Comparison of ENCODE assay signal across 1 cellular context in the genomic region with DNA sequence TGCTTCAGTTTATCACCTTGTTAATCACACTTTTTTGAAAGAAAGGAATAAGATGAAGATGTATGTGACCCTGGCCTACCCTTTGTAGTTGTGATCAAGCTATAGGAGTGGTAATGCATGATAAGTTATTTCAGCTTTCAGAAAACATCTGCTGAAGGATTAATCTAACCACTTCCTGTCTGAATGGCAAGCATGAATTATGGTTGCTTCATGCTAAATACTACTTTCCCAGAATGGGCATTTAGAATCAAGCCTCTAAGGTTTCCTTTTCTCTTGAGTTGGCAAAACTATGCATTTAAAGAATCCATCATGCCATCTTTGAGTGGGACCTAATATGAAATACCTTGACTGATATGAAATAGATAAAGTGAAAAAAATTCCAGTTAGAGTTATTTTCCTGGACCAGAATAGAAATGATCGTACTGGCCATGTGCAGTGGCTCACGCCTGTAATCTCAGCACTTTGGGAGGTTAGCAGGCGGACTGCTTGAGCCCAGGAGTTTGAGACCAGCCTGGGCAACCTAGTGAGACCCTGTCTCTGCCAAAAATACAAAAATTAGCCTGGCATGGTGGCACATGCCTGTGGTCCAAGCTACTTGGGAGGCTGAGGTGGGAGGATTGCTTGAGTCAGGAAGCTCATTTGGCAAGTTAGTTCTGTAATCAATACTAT.
TF ChIP-seq lines count a peak whose summit lies in the region.

No MANE protein-coding gene starts in this region.

TF ChIP-seq in GM12878, 131 proteins besides CTCF, POLR2A, EP300 and RAD21 (continued from another document):
- TF ChIP-seq, protein P1, sequence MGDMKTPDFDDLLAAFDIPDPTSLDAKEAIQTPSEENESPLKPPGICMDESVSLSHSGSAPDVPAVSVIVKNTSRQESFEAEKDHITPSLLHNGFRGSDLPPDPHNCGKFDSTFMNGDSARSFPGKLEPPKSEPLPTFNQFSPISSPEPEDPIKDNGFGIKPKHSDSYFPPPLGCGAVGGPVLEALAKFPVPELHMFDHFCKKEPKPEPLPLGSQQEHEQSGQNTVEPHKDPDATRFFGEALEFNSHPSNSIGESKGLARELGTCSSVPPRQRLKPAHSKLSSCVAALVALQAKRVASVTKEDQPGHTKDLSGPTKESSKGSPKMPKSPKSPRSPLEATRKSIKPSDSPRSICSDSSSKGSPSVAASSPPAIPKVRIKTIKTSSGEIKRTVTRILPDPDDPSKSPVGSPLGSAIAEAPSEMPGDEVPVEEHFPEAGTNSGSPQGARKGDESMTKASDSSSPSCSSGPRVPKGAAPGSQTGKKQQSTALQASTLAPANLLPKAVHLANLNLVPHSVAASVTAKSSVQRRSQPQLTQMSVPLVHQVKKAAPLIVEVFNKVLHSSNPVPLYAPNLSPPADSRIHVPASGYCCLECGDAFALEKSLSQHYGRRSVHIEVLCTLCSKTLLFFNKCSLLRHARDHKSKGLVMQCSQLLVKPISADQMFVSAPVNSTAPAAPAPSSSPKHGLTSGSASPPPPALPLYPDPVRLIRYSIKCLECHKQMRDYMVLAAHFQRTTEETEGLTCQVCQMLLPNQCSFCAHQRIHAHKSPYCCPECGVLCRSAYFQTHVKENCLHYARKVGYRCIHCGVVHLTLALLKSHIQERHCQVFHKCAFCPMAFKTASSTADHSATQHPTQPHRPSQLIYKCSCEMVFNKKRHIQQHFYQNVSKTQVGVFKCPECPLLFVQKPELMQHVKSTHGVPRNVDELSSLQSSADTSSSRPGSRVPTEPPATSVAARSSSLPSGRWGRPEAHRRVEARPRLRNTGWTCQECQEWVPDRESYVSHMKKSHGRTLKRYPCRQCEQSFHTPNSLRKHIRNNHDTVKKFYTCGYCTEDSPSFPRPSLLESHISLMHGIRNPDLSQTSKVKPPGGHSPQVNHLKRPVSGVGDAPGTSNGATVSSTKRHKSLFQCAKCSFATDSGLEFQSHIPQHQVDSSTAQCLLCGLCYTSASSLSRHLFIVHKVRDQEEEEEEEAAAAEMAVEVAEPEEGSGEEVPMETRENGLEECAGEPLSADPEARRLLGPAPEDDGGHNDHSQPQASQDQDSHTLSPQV (IDR thresholded peaks at IDR 0.05): peak; percentile 25; the same call in 1 of the 2 replicates
- TF ChIP-seq RB1 (IDR thresholded peaks at IDR 0.05; ENCODE audit: borderline replicate concordance) (no peak), DPF2 (IDR thresholded peaks at IDR 0.05) (peak; percentile 25; the same call in 1 of the 2 replicates)
- TF ChIP-seq, protein P2, sequence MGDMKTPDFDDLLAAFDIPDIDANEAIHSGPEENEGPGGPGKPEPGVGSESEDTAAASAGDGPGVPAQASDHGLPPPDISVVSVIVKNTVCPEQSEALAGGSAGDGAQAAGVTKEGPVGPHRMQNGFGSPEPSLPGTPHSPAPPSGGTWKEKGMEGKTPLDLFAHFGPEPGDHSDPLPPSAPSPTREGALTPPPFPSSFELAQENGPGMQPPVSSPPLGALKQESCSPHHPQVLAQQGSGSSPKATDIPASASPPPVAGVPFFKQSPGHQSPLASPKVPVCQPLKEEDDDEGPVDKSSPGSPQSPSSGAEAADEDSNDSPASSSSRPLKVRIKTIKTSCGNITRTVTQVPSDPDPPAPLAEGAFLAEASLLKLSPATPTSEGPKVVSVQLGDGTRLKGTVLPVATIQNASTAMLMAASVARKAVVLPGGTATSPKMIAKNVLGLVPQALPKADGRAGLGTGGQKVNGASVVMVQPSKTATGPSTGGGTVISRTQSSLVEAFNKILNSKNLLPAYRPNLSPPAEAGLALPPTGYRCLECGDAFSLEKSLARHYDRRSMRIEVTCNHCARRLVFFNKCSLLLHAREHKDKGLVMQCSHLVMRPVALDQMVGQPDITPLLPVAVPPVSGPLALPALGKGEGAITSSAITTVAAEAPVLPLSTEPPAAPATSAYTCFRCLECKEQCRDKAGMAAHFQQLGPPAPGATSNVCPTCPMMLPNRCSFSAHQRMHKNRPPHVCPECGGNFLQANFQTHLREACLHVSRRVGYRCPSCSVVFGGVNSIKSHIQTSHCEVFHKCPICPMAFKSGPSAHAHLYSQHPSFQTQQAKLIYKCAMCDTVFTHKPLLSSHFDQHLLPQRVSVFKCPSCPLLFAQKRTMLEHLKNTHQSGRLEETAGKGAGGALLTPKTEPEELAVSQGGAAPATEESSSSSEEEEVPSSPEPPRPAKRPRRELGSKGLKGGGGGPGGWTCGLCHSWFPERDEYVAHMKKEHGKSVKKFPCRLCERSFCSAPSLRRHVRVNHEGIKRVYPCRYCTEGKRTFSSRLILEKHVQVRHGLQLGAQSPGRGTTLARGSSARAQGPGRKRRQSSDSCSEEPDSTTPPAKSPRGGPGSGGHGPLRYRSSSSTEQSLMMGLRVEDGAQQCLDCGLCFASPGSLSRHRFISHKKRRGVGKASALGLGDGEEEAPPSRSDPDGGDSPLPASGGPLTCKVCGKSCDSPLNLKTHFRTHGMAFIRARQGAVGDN (IDR thresholded peaks at IDR 0.05): peak; percentile 51; the same call in 1 of the 2 replicates
- TF ChIP-seq, protein P3, sequence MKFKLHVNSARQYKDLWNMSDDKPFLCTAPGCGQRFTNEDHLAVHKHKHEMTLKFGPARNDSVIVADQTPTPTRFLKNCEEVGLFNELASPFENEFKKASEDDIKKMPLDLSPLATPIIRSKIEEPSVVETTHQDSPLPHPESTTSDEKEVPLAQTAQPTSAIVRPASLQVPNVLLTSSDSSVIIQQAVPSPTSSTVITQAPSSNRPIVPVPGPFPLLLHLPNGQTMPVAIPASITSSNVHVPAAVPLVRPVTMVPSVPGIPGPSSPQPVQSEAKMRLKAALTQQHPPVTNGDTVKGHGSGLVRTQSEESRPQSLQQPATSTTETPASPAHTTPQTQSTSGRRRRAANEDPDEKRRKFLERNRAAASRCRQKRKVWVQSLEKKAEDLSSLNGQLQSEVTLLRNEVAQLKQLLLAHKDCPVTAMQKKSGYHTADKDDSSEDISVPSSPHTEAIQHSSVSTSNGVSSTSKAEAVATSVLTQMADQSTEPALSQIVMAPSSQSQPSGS (IDR thresholded peaks at IDR 0.05; ENCODE audit: low read length): no peak
